Comparison of ENCODE assay signal across 19 cellular contexts in the genomic region with DNA sequence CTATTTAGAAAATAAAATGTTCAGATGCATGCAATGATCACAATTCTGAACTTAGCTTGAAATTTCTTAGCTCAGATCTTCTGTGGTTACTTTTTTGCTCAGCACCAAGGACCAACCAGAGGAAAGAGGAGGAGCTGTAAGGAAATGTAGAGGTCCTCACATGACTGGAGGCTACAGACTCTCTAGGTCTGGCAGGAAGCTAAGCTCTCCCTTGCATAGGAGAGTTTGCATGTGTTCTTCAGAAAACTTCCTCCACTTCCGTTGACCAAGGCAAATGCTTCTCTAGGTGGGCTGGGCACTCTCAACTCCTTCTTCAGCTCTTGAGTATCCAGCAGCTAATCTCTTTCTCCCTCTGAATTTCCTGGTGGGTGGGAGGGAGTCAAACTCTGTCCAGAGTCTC.
"Had no signal": no experiment of that assay in that cellular context is flagged by ENCODE, and none has a peak within 500 bp of the region (broad histone marks: within the 10 kb centered on the region; RNA-seq: fewer than 3 reads in every experiment).

No MANE protein-coding gene starts in this region.

- H3K27ac ChIP-seq: colonic mucosa, gastrocnemius medialis, transverse colon had no signal

- H3K27ac Mint-ChIP-seq: activated CD4-positive, alpha-beta T cell treated with anti-CD3 and anti-CD28 coated beads for 36 hours; brain; naive B cell; progenitor cell of endocrine pancreas; stimulated activated naive B cell treated with anti-CD40 and anti-IgM and Interleukin-4, amounts not matched to agents 10 μg/mL and 1 μg/mL and 100 μg/mL, for 72 hours; T-helper 2 cell treated with Interferon-gamma antibody and Interleukin-4, amounts not matched to agents 5 μg/mL and 100 μg/mL, for 36 hours; WTC11 had no signal

- H3K4me1 Mint-ChIP-seq: brain, neural crest cell had no signal

- FAIRE-seq: endometrium, kidney, TTC549 had no signal

- DNase-seq: activated CD4-positive, alpha-beta T cell treated with anti-CD3 and anti-CD28 coated beads for 36 hours; activated CD4-positive, alpha-beta T cell treated with anti-CD3 and anti-CD28 coated beads, Interleukin-2, amount 50 U/mL, for 48 hours; activated naive CD4-positive, alpha-beta T cell treated with Interleukin-2 at 50 U/mL for 16 hours; central memory CD4-positive, alpha-beta T cell; colonic mucosa; gastrocnemius medialis; head of caudate nucleus; kidney; mammary epithelial cell; naive B cell; stimulated activated naive B cell treated with anti-CD40 and anti-IgM and Interleukin-4, amounts not matched to agents 10 μg/mL and 1 μg/mL and 100 μg/mL, for 72 hours; transverse colon had no signal

- H3K27me3 ChIP-seq: colonic mucosa, gastrocnemius medialis, transverse colon had no signal

- H3K4me3 ChIP-seq: colonic mucosa, gastrocnemius medialis, transverse colon had no signal

- ATAC-seq: activated CD4-positive, alpha-beta T cell treated with anti-CD3 and anti-CD28 coated beads for 36 hours; gastrocnemius medialis had no signal

- H3K4me1 ChIP-seq: colonic mucosa, gastrocnemius medialis had no signal

- H3K9me3 ChIP-seq: colonic mucosa, transverse colon had no signal

- H3K36me3 ChIP-seq: colonic mucosa, gastrocnemius medialis, transverse colon had no signal

- H3K4me3 Mint-ChIP-seq: activated CD4-positive, alpha-beta T cell treated with anti-CD3 and anti-CD28 coated beads for 36 hours; brain; naive B cell; neural crest cell; stimulated activated naive B cell treated with anti-CD40 and anti-IgM and Interleukin-4, amounts not matched to agents 10 μg/mL and 1 μg/mL and 100 μg/mL, for 72 hours; T-helper 2 cell treated with Interferon-gamma antibody and Interleukin-4, amounts not matched to agents 5 μg/mL and 100 μg/mL, for 36 hours; WTC11 had no signal

- H3K9me3 Mint-ChIP-seq: stimulated activated naive B cell treated with anti-CD40 and anti-IgM and Interleukin-4, amounts not matched to agents 10 μg/mL and 1 μg/mL and 100 μg/mL, for 72 hours; T-helper 2 cell treated with Interferon-gamma antibody and Interleukin-4, amounts not matched to agents 5 μg/mL and 100 μg/mL, for 36 hours; WTC11 had no signal

- H3K36me3 Mint-ChIP-seq: brain; naive B cell; stimulated activated naive B cell treated with anti-CD40 and anti-IgM and Interleukin-4, amounts not matched to agents 10 μg/mL and 1 μg/mL and 100 μg/mL, for 72 hours; WTC11 had no signal
